ENCODE assay signal across 8 cellular contexts in the genomic region with DNA sequence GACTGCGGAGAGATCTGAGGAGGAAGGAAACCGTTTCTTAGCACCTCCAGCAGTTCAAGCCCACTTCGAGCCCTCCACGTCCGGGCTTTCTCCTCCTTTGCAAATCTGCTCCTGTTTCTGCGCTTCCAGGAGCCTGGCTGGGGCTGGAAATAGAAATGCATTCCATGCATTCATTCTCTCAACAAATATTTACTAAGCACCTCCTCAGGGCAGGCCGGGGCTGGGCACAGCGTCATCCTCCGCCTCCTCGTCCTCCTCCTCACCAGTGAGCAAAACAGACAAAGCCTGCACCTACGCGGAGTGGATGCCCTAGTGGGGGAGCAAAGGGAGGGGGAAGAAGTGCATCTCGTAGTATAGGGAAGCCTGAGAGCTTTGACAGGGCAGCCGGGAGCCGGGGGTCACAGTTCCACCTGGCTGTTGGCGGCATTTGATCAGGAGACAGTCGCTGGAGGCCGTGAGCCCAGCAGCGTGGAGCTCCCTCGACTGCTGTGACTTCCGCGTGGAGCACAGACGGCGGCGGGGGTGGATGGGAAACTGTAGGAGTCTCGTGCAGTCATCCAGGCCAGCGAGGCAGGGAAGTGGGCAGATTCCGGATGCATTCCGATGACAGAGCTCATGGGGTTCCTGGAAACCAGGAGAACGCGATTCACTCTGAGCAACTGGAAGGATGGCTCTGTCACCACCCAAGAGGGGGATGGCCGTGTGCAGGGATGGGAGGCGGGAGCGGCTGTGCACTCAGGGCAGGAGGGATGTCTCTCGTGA.
DNase-seq lines count a peak whose midpoint lies in the region; ATAC-seq and TF ChIP-seq lines count a peak whose summit lies in the region.

No MANE protein-coding gene starts in this region.

- TF ChIP-seq CTCF in HCT116 (IDR thresholded peaks at IDR 0.05 in 2 of 3, conservative IDR thresholded peaks at IDR 0.05 in 1 of 3; ENCODE audit: borderline replicate concordance in 1 of 3, insufficient read depth in 1 of 3, low read depth in 2 of 3, low read length in 2 of 3) (no peak), WI38 (IDR thresholded peaks at IDR 0.05; ENCODE audit: low read depth, low read length) (no peak), hepatocyte (IDR thresholded peaks at IDR 0.05; ENCODE audit: poor library complexity) (no peak), stomach (IDR thresholded peaks at IDR 0.05) (no peak)

- CTCF ChIA-PET in HCT116 (lab: Charles Lee): no interaction called here
- CTCF ChIA-PET in activated naive CD4-positive, alpha-beta T cell treated with anti-CD3 and anti-CD28 coated beads for 36 hours (lab: Charles Lee): no interaction called here

- no peak for TF ChIP-seq POLR2A in HCT116 (IDR thresholded peaks at IDR 0.05; ENCODE audit: borderline replicate concordance, extremely low read depth, insufficient read depth, insufficient read length)
- no peak for TF ChIP-seq POLR2A in stomach (IDR thresholded peaks at IDR 0.05)

- no peak for DNase-seq in HCT116 (ENCODE audit: low read depth, low spot score)
- DNase-seq in hepatocyte (ENCODE audit: low spot score): peak; percentile 88
- DNase-seq in stomach: peak; percentile 64
- DNase-seq in activated gamma-delta T cell (lab: John Stamatoyannopoulos, UW): no peak
- no peak for DNase-seq in activated naive CD4-positive, alpha-beta T cell treated with anti-CD3 and anti-CD28 coated beads for 36 hours
- DNase-seq in immature natural killer cell: no peak

- POLR2A ChIA-PET in HCT116 (lab: Charles Lee): interaction anchor here (0.8 kb wide), 1 partner anchor 590 kb away, joined by 3 read pairs; no protein-coding TSS in a partner anchor

- peaks cover 2% of the 10 kb centered on the region for H3K4me1 Mint-ChIP-seq in activated naive CD4-positive, alpha-beta T cell treated with anti-CD3 and anti-CD28 coated beads for 36 hours (ENCODE audit: low read depth)
- H3K4me1 Mint-ChIP-seq in immature natural killer cell: peaks cover 13 to 16% of the 10 kb centered on the region in 2 donors

- TF ChIP-seq RAD21 in HCT116 (IDR thresholded peaks at IDR 0.05; ENCODE audit: low read depth): no peak

- H3K36me3 Mint-ChIP-seq in activated naive CD4-positive, alpha-beta T cell treated with anti-CD3 and anti-CD28 coated beads for 36 hours (ENCODE audit: low read depth): no peaks in the 10 kb centered on the region
- peaks cover 0 to 7% (median 0%) of the 10 kb centered on the region in 3 donors for H3K36me3 Mint-ChIP-seq in immature natural killer cell

- no peak overlapping the region for H3K27ac Mint-ChIP-seq in activated naive CD4-positive, alpha-beta T cell treated with anti-CD3 and anti-CD28 coated beads for 36 hours
- peak overlapping the region in 1 of 6 donors; percentile 67 for H3K27ac Mint-ChIP-seq in immature natural killer cell

- H3K27ac ChIP-seq in HCT116 (ENCODE audit: low read depth, low read length) (no peak overlapping the region), hepatocyte (peak overlapping the region; percentile 96), stomach (peak overlapping the region; percentile 9 to 81 (median 61))

- no TSS peak for BruUV-seq in HCT116 (replicated peaks; lab: Mats Ljungman, UMichigan)

- no peaks in the 10 kb centered on the region for H3K9me2 ChIP-seq in HCT116 (ENCODE audit: insufficient read depth)
- H3K9me2 ChIP-seq in hepatocyte (replicated peaks; ENCODE audit: insufficient read depth): no peaks in the 10 kb centered on the region

- peak overlapping the region; percentile 27; the same call in 1 of the 2 replicates for H3K4me2 ChIP-seq in HCT116 (ENCODE audit: low read length)
- peak overlapping the region; percentile 70 for H3K4me2 ChIP-seq in hepatocyte

- H3K4me1 ChIP-seq in HCT116 (ENCODE audit: control insufficient read depth in 1 of 2, insufficient read depth in 2 of 2, low read length in 2 of 2) (peaks cover 2 to 9% of the 10 kb centered on the region in 2 experiments; a peak in 2 of 4 replicates), hepatocyte (ENCODE audit: insufficient read depth) (peaks cover 33% of the 10 kb centered on the region), stomach (peaks cover 21 to 30% (median 25%) of the 10 kb centered on the region in 4 donors)

- no peak overlapping the region for H3K4me3 Mint-ChIP-seq in activated naive CD4-positive, alpha-beta T cell treated with anti-CD3 and anti-CD28 coated beads for 36 hours
- no peak overlapping the region for H3K4me3 Mint-ChIP-seq in immature natural killer cell

- H3K4me3 ChIP-seq in HCT116 (replicated peaks in 1 of 2; ENCODE audit: low read depth in 1 of 2, low read length in 2 of 2) (no peak overlapping the region), WI38 (ENCODE audit: low read depth, low read length) (peak overlapping the region; percentile 46), hepatocyte (no peak overlapping the region), stomach (peak overlapping the region in 2 of 4 donors; percentile 9 to 22)

- H2AFZ ChIP-seq in HCT116 (ENCODE audit: low read depth, low read length, poor library complexity, severe bottlenecking) (no peak overlapping the region), hepatocyte (no peak overlapping the region)

- no peak for TF ChIP-seq EP300 in stomach (IDR thresholded peaks at IDR 0.05)

- H3K36me3 ChIP-seq in HCT116 (ENCODE audit: control insufficient read depth in 1 of 2, insufficient read depth in 2 of 2, low read length in 2 of 2) (no peaks in the 10 kb centered on the region), hepatocyte (replicated peaks; ENCODE audit: insufficient read depth, low read depth) (no peaks in the 10 kb centered on the region), stomach (no peaks in the 10 kb centered on the region)

- H3K9me3 ChIP-seq in HCT116 (ENCODE audit: control insufficient read depth in 1 of 2, insufficient read depth in 1 of 2, low read depth in 1 of 2, low read length in 2 of 2): no peaks in the 10 kb centered on the region
- no peaks in the 10 kb centered on the region for H3K9me3 ChIP-seq in hepatocyte (ENCODE audit: low read depth)
- H3K9me3 ChIP-seq in stomach: no peaks in the 10 kb centered on the region

- intact Hi-C loops in HCT116 (cut with micrococcal nuclease) (no loop called here), stomach (cut with DNase I; ENCODE audit: low total_unique reads) (no loop called here)
- intact Hi-C loops in activated naive CD4-positive, alpha-beta T cell treated with anti-CD3 and anti-CD28 coated beads for 36 hours (cut with micrococcal nuclease): no loop called here

- H3K79me2 ChIP-seq in HCT116 (ENCODE audit: insufficient read depth, low read length): no peaks in the 10 kb centered on the region
- no peaks in the 10 kb centered on the region for H3K79me2 ChIP-seq in hepatocyte

- no peaks in the 10 kb centered on the region for H4K20me1 ChIP-seq in HCT116 (ENCODE audit: insufficient read depth)
- H4K20me1 ChIP-seq in hepatocyte (ENCODE audit: insufficient read depth, poor library complexity, severe bottlenecking): no peaks in the 10 kb centered on the region

- WGBS in hepatocyte (ENCODE audit: low lambda C conversion rate, missing lambda C conversion rate): 17% methylated on average over 34 of the region's 35 CpGs
- 21 to 39% (median 36%) methylated on average over 34 to 35 of the region's 35 CpGs for WGBS in stomach, 5 donors

- H3K9ac ChIP-seq in HCT116 (ENCODE audit: low read length): no peak overlapping the region

- H3K27me3 ChIP-seq in HCT116 (ENCODE audit: insufficient read depth, low read length): no peaks in the 10 kb centered on the region
- H3K27me3 ChIP-seq in hepatocyte: no peaks in the 10 kb centered on the region
- H3K27me3 ChIP-seq in stomach: no peaks in the 10 kb centered on the region

- RAD21 ChIA-PET in HCT116 (lab: Charles Lee; ENCODE audit: low non-redundant PET in 1 of 2, low total read pairs in 2 of 2, uncharacterized antibody in 2 of 2, unreplicated experiment in 2 of 2): no interaction called here

- ATAC-seq in HCT116 (no peak), GM18519 (IDR thresholded peaks at IDR 0.05; ENCODE audit: low FRiP score, unreplicated experiment) (no peak)

- peaks cover 11% of the 10 kb centered on the region for H3K9me3 Mint-ChIP-seq in activated naive CD4-positive, alpha-beta T cell treated with anti-CD3 and anti-CD28 coated beads for 36 hours
- H3K9me3 Mint-ChIP-seq in immature natural killer cell: peaks cover 1 to 18% (median 8%) of the 10 kb centered on the region in 6 donors

- no peaks in the 10 kb centered on the region for H3K27me3 Mint-ChIP-seq in activated naive CD4-positive, alpha-beta T cell treated with anti-CD3 and anti-CD28 coated beads for 36 hours (ENCODE audit: low read depth)
- H3K27me3 Mint-ChIP-seq in immature natural killer cell (ENCODE audit: low read depth in 3 of 3): peaks cover 33 to 37% (median 35%) of the 10 kb centered on the region in 3 donors

TF ChIP-seq in HCT116, 20 proteins besides CTCF, POLR2A, EP300 and RAD21 (continues in another document):
- no peak for TF ChIP-seq EZH2 (IDR thresholded peaks at IDR 0.05)
- TF ChIP-seq EZH2phosphoT487 (IDR thresholded peaks at IDR 0.05; ENCODE audit: borderline replicate concordance): no peak
- no peak for TF ChIP-seq CBX3 (IDR thresholded peaks at IDR 0.05; ENCODE audit: low read depth)
- TF ChIP-seq, protein P1, sequence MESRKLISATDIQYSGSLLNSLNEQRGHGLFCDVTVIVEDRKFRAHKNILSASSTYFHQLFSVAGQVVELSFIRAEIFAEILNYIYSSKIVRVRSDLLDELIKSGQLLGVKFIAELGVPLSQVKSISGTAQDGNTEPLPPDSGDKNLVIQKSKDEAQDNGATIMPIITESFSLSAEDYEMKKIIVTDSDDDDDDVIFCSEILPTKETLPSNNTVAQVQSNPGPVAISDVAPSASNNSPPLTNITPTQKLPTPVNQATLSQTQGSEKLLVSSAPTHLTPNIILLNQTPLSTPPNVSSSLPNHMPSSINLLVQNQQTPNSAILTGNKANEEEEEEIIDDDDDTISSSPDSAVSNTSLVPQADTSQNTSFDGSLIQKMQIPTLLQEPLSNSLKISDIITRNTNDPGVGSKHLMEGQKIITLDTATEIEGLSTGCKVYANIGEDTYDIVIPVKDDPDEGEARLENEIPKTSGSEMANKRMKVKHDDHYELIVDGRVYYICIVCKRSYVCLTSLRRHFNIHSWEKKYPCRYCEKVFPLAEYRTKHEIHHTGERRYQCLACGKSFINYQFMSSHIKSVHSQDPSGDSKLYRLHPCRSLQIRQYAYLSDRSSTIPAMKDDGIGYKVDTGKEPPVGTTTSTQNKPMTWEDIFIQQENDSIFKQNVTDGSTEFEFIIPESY (IDR thresholded peaks at IDR 0.05; ENCODE audit: extremely low read depth, insufficient replicate concordance, low read length): no peak
- TF ChIP-seq SRF (IDR thresholded peaks at IDR 0.05; ENCODE audit: low read depth): no peak

Comparison
In these comparisons a context has a peak if more than half of its experiments do, and no peak if none do; other contexts are left out.
1. DNase-seq: peak in hepatocyte (single experiment) and stomach (single experiment); none in HCT116 (single experiment), activated gamma-delta T cell (single experiment), activated naive CD4-positive, alpha-beta T cell treated with anti-CD3 and anti-CD28 coated beads for 36 hours (single experiment) and immature natural killer cell (0 of 3).